ENCODE assay signal across 1 cellular context in genomic region chr7:101688183-101688831, GRCh38.
TF ChIP-seq lines count a peak whose summit lies in the region.

No MANE protein-coding gene starts in this region.

TF ChIP-seq in WTC11, 78 proteins besides CTCF, POLR2A, EP300 and RAD21 (continued from another document and continues in another):
- no peak for TF ChIP-seq ZNF281 (CRISPR knock-in tag; IDR thresholded peaks at IDR 0.05)
- TF ChIP-seq ATF2 (CRISPR knock-in tag; IDR thresholded peaks at IDR 0.05; ENCODE audit: borderline replicate concordance, low read depth) = no peak
- no peak for TF ChIP-seq ZNF671 (CRISPR knock-in tag; IDR thresholded peaks at IDR 0.05)
- TF ChIP-seq ZNF232 (CRISPR knock-in tag; IDR thresholded peaks at IDR 0.05) = peak; percentile 46; the same call in 1 of the 2 replicates
- TF ChIP-seq, protein P1, sequence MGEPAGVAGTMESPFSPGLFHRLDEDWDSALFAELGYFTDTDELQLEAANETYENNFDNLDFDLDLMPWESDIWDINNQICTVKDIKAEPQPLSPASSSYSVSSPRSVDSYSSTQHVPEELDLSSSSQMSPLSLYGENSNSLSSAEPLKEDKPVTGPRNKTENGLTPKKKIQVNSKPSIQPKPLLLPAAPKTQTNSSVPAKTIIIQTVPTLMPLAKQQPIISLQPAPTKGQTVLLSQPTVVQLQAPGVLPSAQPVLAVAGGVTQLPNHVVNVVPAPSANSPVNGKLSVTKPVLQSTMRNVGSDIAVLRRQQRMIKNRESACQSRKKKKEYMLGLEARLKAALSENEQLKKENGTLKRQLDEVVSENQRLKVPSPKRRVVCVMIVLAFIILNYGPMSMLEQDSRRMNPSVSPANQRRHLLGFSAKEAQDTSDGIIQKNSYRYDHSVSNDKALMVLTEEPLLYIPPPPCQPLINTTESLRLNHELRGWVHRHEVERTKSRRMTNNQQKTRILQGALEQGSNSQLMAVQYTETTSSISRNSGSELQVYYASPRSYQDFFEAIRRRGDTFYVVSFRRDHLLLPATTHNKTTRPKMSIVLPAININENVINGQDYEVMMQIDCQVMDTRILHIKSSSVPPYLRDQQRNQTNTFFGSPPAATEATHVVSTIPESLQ (CRISPR knock-in tag; IDR thresholded peaks at IDR 0.05) = no peak
- TF ChIP-seq ERG (CRISPR knock-in tag; IDR thresholded peaks at IDR 0.05) = no peak
- TF ChIP-seq IRF1 (CRISPR knock-in tag; IDR thresholded peaks at IDR 0.05) = no peak
- no peak for TF ChIP-seq NFE2L1 (CRISPR knock-in tag; IDR thresholded peaks at IDR 0.05)
- no peak for TF ChIP-seq GABPB1 (CRISPR knock-in tag; IDR thresholded peaks at IDR 0.05)
- no peak for TF ChIP-seq AFF4 (CRISPR knock-in tag; IDR thresholded peaks at IDR 0.05; ENCODE audit: borderline replicate concordance)
- TF ChIP-seq SP1 (CRISPR knock-in tag; conservative IDR thresholded peaks at IDR 0.05) = peak; percentile 32; the same call in 1 of the 2 replicates
- TF ChIP-seq, protein P2, sequence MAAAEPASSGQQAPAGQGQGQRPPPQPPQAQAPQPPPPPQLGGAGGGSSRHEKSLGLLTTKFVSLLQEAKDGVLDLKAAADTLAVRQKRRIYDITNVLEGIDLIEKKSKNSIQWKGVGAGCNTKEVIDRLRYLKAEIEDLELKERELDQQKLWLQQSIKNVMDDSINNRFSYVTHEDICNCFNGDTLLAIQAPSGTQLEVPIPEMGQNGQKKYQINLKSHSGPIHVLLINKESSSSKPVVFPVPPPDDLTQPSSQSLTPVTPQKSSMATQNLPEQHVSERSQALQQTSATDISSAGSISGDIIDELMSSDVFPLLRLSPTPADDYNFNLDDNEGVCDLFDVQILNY (CRISPR knock-in tag; IDR thresholded peaks at IDR 0.05) = 0 out of 2 replicates have a peak, but pooled peaks have one; percentile 37
- no peak for TF ChIP-seq ZNF121 (CRISPR knock-in tag; IDR thresholded peaks at IDR 0.05)
- TF ChIP-seq RORB (CRISPR knock-in tag; IDR thresholded peaks at IDR 0.05) = no peak
- TF ChIP-seq GRHL2 (CRISPR knock-in tag; IDR thresholded peaks at IDR 0.05; ENCODE audit: insufficient replicate concordance, severe bottlenecking) = no peak
- no peak for TF ChIP-seq ZNF219 (CRISPR knock-in tag; IDR thresholded peaks at IDR 0.05; ENCODE audit: borderline replicate concordance)
- TF ChIP-seq ETV6 (CRISPR knock-in tag; IDR thresholded peaks at IDR 0.05) = peak; percentile 20; the same call in 1 of the 2 replicates
- no peak for TF ChIP-seq OVOL2 (CRISPR knock-in tag; IDR thresholded peaks at IDR 0.05; ENCODE audit: borderline replicate concordance)
- TF ChIP-seq ESRRA (CRISPR knock-in tag; IDR thresholded peaks at IDR 0.05; ENCODE audit: borderline replicate concordance) = peak; percentile 99
- TF ChIP-seq RELA (CRISPR knock-in tag; IDR thresholded peaks at IDR 0.05; ENCODE audit: borderline replicate concordance) = no peak
- TF ChIP-seq, protein P3, sequence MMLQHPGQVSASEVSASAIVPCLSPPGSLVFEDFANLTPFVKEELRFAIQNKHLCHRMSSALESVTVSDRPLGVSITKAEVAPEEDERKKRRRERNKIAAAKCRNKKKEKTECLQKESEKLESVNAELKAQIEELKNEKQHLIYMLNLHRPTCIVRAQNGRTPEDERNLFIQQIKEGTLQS (CRISPR knock-in tag; conservative IDR thresholded peaks at IDR 0.05) = no peak
- TF ChIP-seq, protein P4, sequence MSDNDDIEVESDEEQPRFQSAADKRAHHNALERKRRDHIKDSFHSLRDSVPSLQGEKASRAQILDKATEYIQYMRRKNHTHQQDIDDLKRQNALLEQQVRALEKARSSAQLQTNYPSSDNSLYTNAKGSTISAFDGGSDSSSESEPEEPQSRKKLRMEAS (CRISPR knock-in tag; IDR thresholded peaks at IDR 0.05) = peak; percentile 80
- no peak for TF ChIP-seq E2F4 (CRISPR knock-in tag; IDR thresholded peaks at IDR 0.05; ENCODE audit: borderline replicate concordance, low read depth)
- 0 out of 2 replicates have a peak, but pooled peaks have one; percentile 31 for TF ChIP-seq TEAD1 (CRISPR knock-in tag; IDR thresholded peaks at IDR 0.05)
- no peak for TF ChIP-seq ZNF138 (CRISPR knock-in tag; conservative IDR thresholded peaks at IDR 0.05)
- TF ChIP-seq KAT7 (CRISPR knock-in tag; IDR thresholded peaks at IDR 0.05; ENCODE audit: borderline replicate concordance) = no peak
- TF ChIP-seq ZNF263 (CRISPR knock-in tag; IDR thresholded peaks at IDR 0.05; ENCODE audit: low read depth) = no peak
- TF ChIP-seq EMX1 (CRISPR knock-in tag; IDR thresholded peaks at IDR 0.05) = no peak
- TF ChIP-seq, protein P5, sequence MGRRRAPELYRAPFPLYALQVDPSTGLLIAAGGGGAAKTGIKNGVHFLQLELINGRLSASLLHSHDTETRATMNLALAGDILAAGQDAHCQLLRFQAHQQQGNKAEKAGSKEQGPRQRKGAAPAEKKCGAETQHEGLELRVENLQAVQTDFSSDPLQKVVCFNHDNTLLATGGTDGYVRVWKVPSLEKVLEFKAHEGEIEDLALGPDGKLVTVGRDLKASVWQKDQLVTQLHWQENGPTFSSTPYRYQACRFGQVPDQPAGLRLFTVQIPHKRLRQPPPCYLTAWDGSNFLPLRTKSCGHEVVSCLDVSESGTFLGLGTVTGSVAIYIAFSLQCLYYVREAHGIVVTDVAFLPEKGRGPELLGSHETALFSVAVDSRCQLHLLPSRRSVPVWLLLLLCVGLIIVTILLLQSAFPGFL (CRISPR knock-in tag; IDR thresholded peaks at IDR 0.05; ENCODE audit: borderline replicate concordance) = no peak
- no peak for TF ChIP-seq ZNF396 (CRISPR knock-in tag; IDR thresholded peaks at IDR 0.05; ENCODE audit: borderline replicate concordance)
- no peak for TF ChIP-seq ZNF512 (CRISPR knock-in tag; IDR thresholded peaks at IDR 0.05; ENCODE audit: borderline replicate concordance)
- TF ChIP-seq ELF4 (CRISPR knock-in tag; IDR thresholded peaks at IDR 0.05; ENCODE audit: low read depth) = no peak
- TF ChIP-seq ZBTB21 (CRISPR knock-in tag; IDR thresholded peaks at IDR 0.05; ENCODE audit: borderline replicate concordance) = no peak
- TF ChIP-seq SMAD3 (CRISPR knock-in tag; IDR thresholded peaks at IDR 0.05; ENCODE audit: borderline replicate concordance) = peak; percentile 77; the same call in 1 of the 2 replicates
- no peak for TF ChIP-seq ZNF416 (CRISPR knock-in tag; IDR thresholded peaks at IDR 0.05)
- TF ChIP-seq, protein P6, sequence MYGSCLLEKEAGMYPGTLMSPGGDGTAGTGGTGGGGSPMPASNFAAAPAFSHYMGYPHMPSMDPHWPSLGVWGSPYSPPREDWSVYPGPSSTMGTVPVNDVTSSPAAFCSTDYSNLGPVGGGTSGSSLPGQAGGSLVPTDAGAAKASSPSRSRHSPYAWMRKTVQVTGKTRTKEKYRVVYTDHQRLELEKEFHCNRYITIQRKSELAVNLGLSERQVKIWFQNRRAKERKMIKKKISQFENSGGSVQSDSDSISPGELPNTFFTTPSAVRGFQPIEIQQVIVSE (CRISPR knock-in tag; IDR thresholded peaks at IDR 0.05; ENCODE audit: borderline replicate concordance) = no peak
- TF ChIP-seq, protein P7, sequence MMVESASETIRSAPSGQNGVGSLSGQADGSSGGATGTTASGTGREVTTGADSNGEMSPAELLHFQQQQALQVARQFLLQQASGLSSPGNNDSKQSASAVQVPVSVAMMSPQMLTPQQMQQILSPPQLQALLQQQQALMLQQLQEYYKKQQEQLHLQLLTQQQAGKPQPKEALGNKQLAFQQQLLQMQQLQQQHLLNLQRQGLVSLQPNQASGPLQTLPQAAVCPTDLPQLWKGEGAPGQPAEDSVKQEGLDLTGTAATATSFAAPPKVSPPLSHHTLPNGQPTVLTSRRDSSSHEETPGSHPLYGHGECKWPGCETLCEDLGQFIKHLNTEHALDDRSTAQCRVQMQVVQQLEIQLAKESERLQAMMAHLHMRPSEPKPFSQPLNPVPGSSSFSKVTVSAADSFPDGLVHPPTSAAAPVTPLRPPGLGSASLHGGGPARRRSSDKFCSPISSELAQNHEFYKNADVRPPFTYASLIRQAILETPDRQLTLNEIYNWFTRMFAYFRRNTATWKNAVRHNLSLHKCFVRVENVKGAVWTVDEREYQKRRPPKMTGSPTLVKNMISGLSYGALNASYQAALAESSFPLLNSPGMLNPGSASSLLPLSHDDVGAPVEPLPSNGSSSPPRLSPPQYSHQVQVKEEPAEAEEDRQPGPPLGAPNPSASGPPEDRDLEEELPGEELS (CRISPR knock-in tag; IDR thresholded peaks at IDR 0.05) = no peak
- no peak for TF ChIP-seq ATF1 (CRISPR knock-in tag; IDR thresholded peaks at IDR 0.05)
